Comparison of ENCODE assay signal across 2 cellular contexts in the genomic region with DNA sequence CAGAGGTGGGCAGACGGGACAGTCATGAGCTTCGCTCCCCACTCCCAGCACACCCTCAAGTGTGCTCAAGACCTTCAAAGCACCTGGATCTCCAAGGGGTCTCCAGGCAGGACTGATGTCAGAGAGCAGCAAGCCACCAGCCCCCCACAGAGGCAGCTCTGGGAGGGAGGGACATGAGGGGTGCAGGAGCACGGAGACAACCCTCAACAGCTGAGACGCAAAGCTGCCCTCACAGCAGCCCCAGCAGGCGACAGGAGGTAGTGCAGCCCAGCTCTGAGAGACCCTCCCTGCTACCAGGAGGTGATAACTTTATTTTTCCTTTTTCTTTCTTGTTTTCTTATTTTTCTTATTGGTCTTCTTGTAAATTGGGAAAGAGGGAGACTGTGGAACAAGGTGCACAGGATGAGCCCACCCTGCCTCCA.
TF ChIP-seq lines count a peak whose summit lies in the region.

No MANE protein-coding gene starts in this region.

TF ChIP-seq in SK-N-SH, 30 proteins besides CTCF, POLR2A, EP300 and RAD21 (continued from another document):
- TF ChIP-seq SIN3A (IDR thresholded peaks at IDR 0.05; ENCODE audit: borderline replicate concordance, low read depth, low read length) (no peak), FOXM1 (IDR thresholded peaks at IDR 0.05; ENCODE audit: low read depth) (no peak), JUND (IDR thresholded peaks at IDR 0.05) (no peak), FOSL2 (IDR thresholded peaks at IDR 0.05; ENCODE audit: borderline replicate concordance, low read depth) (no peak), NRF1 (IDR thresholded peaks at IDR 0.05; ENCODE audit: low read depth, low read length) (no peak), GABPA (IDR thresholded peaks at IDR 0.05; ENCODE audit: low read depth) (no peak), EZH2phosphoT487 (IDR thresholded peaks at IDR 0.05; ENCODE audit: borderline replicate concordance, low read depth) (no peak), ELF1 (IDR thresholded peaks at IDR 0.05) (no peak), RCOR1 (IDR thresholded peaks at IDR 0.05; ENCODE audit: low read length) (no peak), YY1 (IDR thresholded peaks at IDR 0.05; ENCODE audit: low read depth) (no peak)

TF ChIP-seq in SK-N-SH treated with all-trans-retinoic acid at 6 μM for 48 hours, 23 proteins besides CTCF, POLR2A, EP300 and RAD21 (continued from another document):
- TF ChIP-seq, protein P1, sequence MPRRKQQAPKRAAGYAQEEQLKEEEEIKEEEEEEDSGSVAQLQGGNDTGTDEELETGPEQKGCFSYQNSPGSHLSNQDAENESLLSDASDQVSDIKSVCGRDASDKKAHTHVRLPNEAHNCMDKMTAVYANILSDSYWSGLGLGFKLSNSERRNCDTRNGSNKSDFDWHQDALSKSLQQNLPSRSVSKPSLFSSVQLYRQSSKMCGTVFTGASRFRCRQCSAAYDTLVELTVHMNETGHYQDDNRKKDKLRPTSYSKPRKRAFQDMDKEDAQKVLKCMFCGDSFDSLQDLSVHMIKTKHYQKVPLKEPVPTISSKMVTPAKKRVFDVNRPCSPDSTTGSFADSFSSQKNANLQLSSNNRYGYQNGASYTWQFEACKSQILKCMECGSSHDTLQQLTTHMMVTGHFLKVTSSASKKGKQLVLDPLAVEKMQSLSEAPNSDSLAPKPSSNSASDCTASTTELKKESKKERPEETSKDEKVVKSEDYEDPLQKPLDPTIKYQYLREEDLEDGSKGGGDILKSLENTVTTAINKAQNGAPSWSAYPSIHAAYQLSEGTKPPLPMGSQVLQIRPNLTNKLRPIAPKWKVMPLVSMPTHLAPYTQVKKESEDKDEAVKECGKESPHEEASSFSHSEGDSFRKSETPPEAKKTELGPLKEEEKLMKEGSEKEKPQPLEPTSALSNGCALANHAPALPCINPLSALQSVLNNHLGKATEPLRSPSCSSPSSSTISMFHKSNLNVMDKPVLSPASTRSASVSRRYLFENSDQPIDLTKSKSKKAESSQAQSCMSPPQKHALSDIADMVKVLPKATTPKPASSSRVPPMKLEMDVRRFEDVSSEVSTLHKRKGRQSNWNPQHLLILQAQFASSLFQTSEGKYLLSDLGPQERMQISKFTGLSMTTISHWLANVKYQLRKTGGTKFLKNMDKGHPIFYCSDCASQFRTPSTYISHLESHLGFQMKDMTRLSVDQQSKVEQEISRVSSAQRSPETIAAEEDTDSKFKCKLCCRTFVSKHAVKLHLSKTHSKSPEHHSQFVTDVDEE (CRISPR knock-in tag; IDR thresholded peaks at IDR 0.05) = no peak
- TF ChIP-seq ISL1 (CRISPR knock-in tag; IDR thresholded peaks at IDR 0.05) (no peak), ZC3H10 (CRISPR knock-in tag; IDR thresholded peaks at IDR 0.05) (no peak), OSR1 (CRISPR knock-in tag; IDR thresholded peaks at IDR 0.05) (no peak), SNAI2 (CRISPR knock-in tag; IDR thresholded peaks at IDR 0.05) (no peak), RARB (CRISPR knock-in tag; IDR thresholded peaks at IDR 0.05) (no peak)
- TF ChIP-seq, protein P2, sequence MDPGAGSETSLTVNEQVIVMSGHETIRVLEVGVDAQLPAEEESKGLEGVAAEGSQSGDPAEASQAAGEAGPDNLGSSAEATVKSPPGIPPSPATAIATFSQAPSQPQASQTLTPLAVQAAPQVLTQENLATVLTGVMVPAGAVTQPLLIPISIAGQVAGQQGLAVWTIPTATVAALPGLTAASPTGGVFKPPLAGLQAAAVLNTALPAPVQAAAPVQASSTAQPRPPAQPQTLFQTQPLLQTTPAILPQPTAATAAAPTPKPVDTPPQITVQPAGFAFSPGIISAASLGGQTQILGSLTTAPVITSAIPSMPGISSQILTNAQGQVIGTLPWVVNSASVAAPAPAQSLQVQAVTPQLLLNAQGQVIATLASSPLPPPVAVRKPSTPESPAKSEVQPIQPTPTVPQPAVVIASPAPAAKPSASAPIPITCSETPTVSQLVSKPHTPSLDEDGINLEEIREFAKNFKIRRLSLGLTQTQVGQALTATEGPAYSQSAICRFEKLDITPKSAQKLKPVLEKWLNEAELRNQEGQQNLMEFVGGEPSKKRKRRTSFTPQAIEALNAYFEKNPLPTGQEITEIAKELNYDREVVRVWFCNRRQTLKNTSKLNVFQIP (CRISPR knock-in tag; IDR thresholded peaks at IDR 0.05; ENCODE audit: borderline replicate concordance, low read depth) = no peak
